In the genomic region with DNA sequence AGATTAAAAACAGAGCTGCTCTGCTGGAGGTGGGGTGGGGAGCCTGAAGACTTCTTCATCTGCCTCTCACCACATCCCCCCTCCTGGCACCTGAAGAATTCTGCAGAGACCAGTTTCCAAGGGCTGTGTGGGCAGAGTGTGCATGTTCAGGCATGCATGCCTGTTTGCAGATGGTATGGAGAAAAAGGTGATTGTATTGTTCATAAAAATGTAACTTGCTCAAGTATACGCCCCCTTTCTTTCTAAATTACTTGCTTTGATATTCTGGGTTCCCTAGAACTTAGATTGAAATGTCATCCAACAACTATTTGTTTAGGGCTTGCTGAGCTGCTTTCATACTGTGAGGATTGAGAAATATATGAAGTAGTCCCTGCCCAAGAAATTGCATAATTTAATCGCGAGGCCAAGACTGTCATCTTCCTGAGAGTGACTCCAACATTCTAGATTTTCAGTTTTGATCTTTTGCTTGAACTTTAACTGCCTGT, we compare ENCODE assay signal across 11 cellular contexts.
A peak's percentile ranks its signal among the peaks of the same experiment; 100 is the strongest.
DNase-seq lines count a peak whose midpoint lies in the region; ATAC-seq, FAIRE-seq and TF ChIP-seq lines count a peak whose summit lies in the region.
"Had no signal": no experiment of that assay in that cellular context is flagged by ENCODE, and none has a peak within 500 bp of the region (broad histone marks: within the 10 kb centered on the region; RNA-seq: fewer than 3 reads in every experiment).

No MANE protein-coding gene starts in this region.

- H3K27me3 Mint-ChIP-seq in nephron (ENCODE audit: low read depth) = no peaks in the 10 kb centered on the region

- TF ChIP-seq RAD21 in GM12878 (IDR thresholded peaks at IDR 0.05; ENCODE audit: insufficient read depth, low read depth, low read length) = no peak

- H3K27ac Mint-ChIP-seq in nephron = peak overlapping the region; percentile 33 to 59 (median 58)

- FAIRE-seq in GM12878 (lab: Jason Lieb, UNC) = peak; percentile 44

- no peaks in the 10 kb centered on the region for H3K36me3 ChIP-seq in GM12878 (ENCODE audit: control insufficient read depth in 2 of 2, insufficient read depth in 2 of 2, low read length in 1 of 2)
- H3K36me3 ChIP-seq: cardiac muscle cell, neutrophil had no signal

- TF ChIP-seq CTCF in GM12878 (IDR thresholded peaks at IDR 0.05 in 2 of 3, conservative IDR thresholded peaks at IDR 0.05 in 1 of 3; ENCODE audit: control insufficient read depth in 2 of 3, extremely low read depth in 1 of 3, insufficient read depth in 1 of 3, low read depth in 3 of 3, low read length in 3 of 3) (no peak), nephron (IDR thresholded peaks at IDR 0.05; ENCODE audit: unreplicated experiment in 3 of 3) (no peak)

- H3K79me2 ChIP-seq in GM12878 (ENCODE audit: control insufficient read depth, insufficient read depth, low read length) = no peaks in the 10 kb centered on the region

- no peaks in the 10 kb centered on the region for H3K36me3 Mint-ChIP-seq in nephron (ENCODE audit: low read depth)

- H4K20me1 ChIP-seq in GM12878 (ENCODE audit: control insufficient read depth, insufficient read depth) = no peaks in the 10 kb centered on the region

- in situ Hi-C loops in GM12878 (cut with MboI) = no loop called here

- CTCF ChIA-PET in GM12878 (lab: Yijun Ruan, JAX) = interaction anchor here (1.2 to 1.5 kb wide), 4 partner anchors 8 to 80 kb away, joined by 3 to 6 read pairs (median 3); no protein-coding TSS in a partner anchor

- RAD21 ChIA-PET in GM12878 (lab: Charles Lee; ENCODE audit: unreplicated experiment) = interaction anchor here (1.6 kb wide), 1 partner anchor 17 kb away, joined by 3 read pairs; no protein-coding TSS in a partner anchor

- no peak overlapping the region for H3K4me2 ChIP-seq in GM12878 (ENCODE audit: control insufficient read depth, insufficient read depth)

- ATAC-seq in GM12878 = peak; percentile 33
- ATAC-seq in HG03159 (IDR thresholded peaks at IDR 0.05; ENCODE audit: unreplicated experiment) = no peak
- ATAC-seq in HG03521 (IDR thresholded peaks at IDR 0.05; ENCODE audit: unreplicated experiment) = no peak
- ATAC-seq in GM19023 (IDR thresholded peaks at IDR 0.05; ENCODE audit: unreplicated experiment) = no peak

- intact Hi-C loops in GM12878 (cut with micrococcal nuclease; ENCODE audit: unreplicated experiment) = no loop called here
- intact Hi-C loops in head of caudate nucleus (cut with DNase I) = no loop called here

- H3K27me3 ChIP-seq in GM12878 (replicated peaks in 1 of 2; ENCODE audit: control insufficient read depth in 2 of 2, insufficient read depth in 2 of 2, low read length in 1 of 2) = no peaks in the 10 kb centered on the region
- H3K27me3 ChIP-seq: cardiac muscle cell, neutrophil had no signal

- BruUV-seq in GM12878 (replicated peaks; lab: Mats Ljungman, UMichigan) = no TSS peak

- peaks cover 7% of the 10 kb centered on the region for H3K9me3 Mint-ChIP-seq in nephron

- DNase-seq in GM04504 (ENCODE audit: low read depth) = peak; percentile 15
- DNase-seq in HPDE6-E6E7 (ENCODE audit: extremely low spot score) = peak; percentile 87
- no peak for DNase-seq in GM12878 (ENCODE audit: low read depth, low spot score)
- DNase-seq in head of caudate nucleus = no peak
- DNase-seq: NCI-H146 had no signal

- no peak overlapping the region for H3K4me3 ChIP-seq in GM12878
- H3K4me3 ChIP-seq: cardiac muscle cell had no signal

- TF ChIP-seq EP300 in GM12878 (IDR thresholded peaks at IDR 0.05; ENCODE audit: borderline replicate concordance in 1 of 2, control insufficient read depth in 1 of 2, low read depth in 2 of 2, low read length in 2 of 2) = no peak

- peaks cover 13% of the 10 kb centered on the region for H3K4me1 Mint-ChIP-seq in nephron

- 25% methylated on average over 3 of the region's 3 CpGs for WGBS in GM12878 (ENCODE audit: insufficient coverage, insufficient replicate concordance, low lambda C conversion rate, missing lambda C conversion rate)

- POLR2A ChIA-PET in GM12878 (lab: Charles Lee) = interaction anchor here (0.5 to 1.0 kb wide), 2 partner anchors 10 to 247 kb away, joined by 3 read pairs; no protein-coding TSS in a partner anchor

- no peak overlapping the region for H3K27ac ChIP-seq in GM12878 (ENCODE audit: control insufficient read depth, insufficient read depth)
- H3K27ac ChIP-seq: cardiac muscle cell, neutrophil had no signal

- no peak overlapping the region for H3K9ac ChIP-seq in GM12878 (ENCODE audit: control insufficient read depth, insufficient read depth, low read length)

- H2AFZ ChIP-seq in GM12878 (ENCODE audit: control insufficient read depth, low read depth, low read length) = 0 out of 2 replicates have a peak overlapping the region, but pooled peaks have one; percentile 15

- SMC1A ChIA-PET in GM12878 (lab: Charles Lee; ENCODE audit: uncharacterized antibody, unreplicated experiment) = interaction anchor here (0.6 to 1.2 kb wide), 3 partner anchors 21 to 119 kb away, joined by 3 to 4 read pairs (median 3); no protein-coding TSS in a partner anchor

- H3K4me1 ChIP-seq in GM12878 (ENCODE audit: control insufficient read depth, insufficient read depth, low read length) = no peaks in the 10 kb centered on the region

- H3K9me3 ChIP-seq in GM12878 (replicated peaks; ENCODE audit: control insufficient read depth, insufficient read depth, low read length) = no peaks in the 10 kb centered on the region
- H3K9me3 ChIP-seq: neutrophil had no signal

- H3K4me3 Mint-ChIP-seq in nephron = no peak overlapping the region

- TF ChIP-seq POLR2A in GM12878 (IDR thresholded peaks at IDR 0.05; ENCODE audit: low read depth, low read length) = no peak

TF ChIP-seq in GM12878, 131 proteins besides CTCF, POLR2A, EP300 and RAD21:
- no peak for TF ChIP-seq ELK1 (IDR thresholded peaks at IDR 0.05; ENCODE audit: low read depth, low read length)
- no peak for TF ChIP-seq RCOR1 (conservative IDR thresholded peaks at IDR 0.05; ENCODE audit: low read depth, low read length)

Comparison
In these comparisons a context has a peak if more than half of its experiments do, and no peak if none do; other contexts are left out.
1. DNase-seq: peak in GM04504 (single experiment) and HPDE6-E6E7 (single experiment); none in GM12878 (single experiment) and head of caudate nucleus (0 of 42).